ENCODE assay signal across 9 cellular contexts in the genomic region with DNA sequence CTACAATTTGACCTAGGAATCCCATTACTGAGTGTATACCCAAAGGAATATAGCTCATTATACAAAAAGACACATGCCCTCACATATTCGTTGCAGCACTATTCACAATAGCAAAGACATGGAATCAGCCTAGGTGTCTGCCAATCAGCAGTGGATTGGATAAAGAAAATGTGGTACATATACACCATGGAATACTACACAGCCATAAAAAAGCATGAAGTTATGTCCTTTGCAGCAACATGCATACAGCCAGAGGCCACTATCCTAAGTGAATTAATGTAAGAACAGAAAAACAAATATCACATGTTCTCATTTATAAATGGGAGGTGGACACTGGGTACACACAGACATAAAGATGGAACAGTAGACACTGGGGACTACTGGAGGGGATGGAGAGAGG.
"Had no signal": no experiment of that assay in that cellular context is flagged by ENCODE, and none has a peak within 500 bp of the region (broad histone marks: within the 10 kb centered on the region; RNA-seq: fewer than 3 reads in every experiment).

No MANE protein-coding gene starts in this region.

- H3K36me3 ChIP-seq: WERI-Rb-1 had no signal

- H3K27ac ChIP-seq: VCaP, WERI-Rb-1 had no signal

- ATAC-seq: activated CD4-positive, alpha-beta T cell treated with anti-CD3 and anti-CD28 coated beads for 36 hours; activated CD4-positive, CD25-positive, alpha-beta regulatory T cell treated with anti-CD3 and anti-CD28 coated beads, Interleukin-2, amount 50 U/mL, for 24 hours; activated CD8-positive, alpha-beta memory T cell treated with anti-CD3 and anti-CD28 coated beads, Interleukin-2, amount 10 ng/mL, durations not matched to agents 7 days and 5 days; activated CD8-positive, alpha-beta T cell treated with anti-CD3 and anti-CD28 coated beads for 36 hours; activated CD8-positive, alpha-beta T cell treated with anti-CD3 and anti-CD28 coated beads, Interleukin-2, amount 10 ng/mL, durations not matched to agents 7 days and 5 days; T-helper 17 cell; WTC11 had no signal
